Comparison of ENCODE assay signal across 21 cellular contexts in the genomic region with DNA sequence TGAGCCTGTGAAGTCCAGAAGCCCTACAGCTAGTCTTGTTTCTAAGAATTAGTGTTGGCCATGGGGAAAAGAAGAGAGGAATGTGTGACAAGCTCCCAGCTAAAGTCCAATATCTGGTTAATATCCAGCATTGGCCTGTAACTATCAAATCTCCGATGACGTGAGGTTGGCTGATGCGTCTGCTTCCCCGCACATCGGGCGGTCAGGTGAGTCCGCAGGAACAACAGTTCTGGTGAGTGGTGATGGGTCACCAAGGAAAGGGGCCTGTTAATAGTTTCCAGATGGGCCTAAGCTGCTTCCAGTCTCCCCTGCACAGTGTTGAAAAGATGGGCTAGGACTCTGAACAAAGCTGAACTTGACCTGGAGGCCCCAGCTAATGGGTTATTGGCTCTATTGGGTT.
DNase-seq lines count a peak whose midpoint lies in the region; ATAC-seq and TF ChIP-seq lines count a peak whose summit lies in the region.
"Had no signal": no experiment of that assay in that cellular context is flagged by ENCODE, and none has a peak within 500 bp of the region (broad histone marks: within the 10 kb centered on the region; RNA-seq: fewer than 3 reads in every experiment).

No MANE protein-coding gene starts in this region.

- peak overlapping the region in 1 of 5 donors; percentile 6 for H3K9ac ChIP-seq in subcutaneous abdominal adipose tissue (ENCODE audit: low read length in 5 of 5)

- no peak overlapping the region for H3K4me3 Mint-ChIP-seq in activated T-helper 1 cell treated with anti-CD3 and anti-CD28 coated beads, Interleukin-12 subunit alpha, Interleukin-12 subunit beta, Interleukin-2, Interleukin-4 antibody, amounts not matched to agents 30 ng/mL and 10 ng/mL and 1 ng/mL, durations not matched to agents 14 hours and 24 hours and 36 hours
- peak overlapping the region in 1 of 3 experiments; percentile 18 for H3K4me3 Mint-ChIP-seq in nephron
- H3K4me3 Mint-ChIP-seq: activated naive CD4-positive, alpha-beta T cell treated with anti-CD3 and anti-CD28 coated beads, Interleukin-2, amount 50 U/mL, for 24 hours had no signal

- H3K9me3 ChIP-seq in heart left ventricle (no peaks in the 10 kb centered on the region), subcutaneous abdominal adipose tissue (ENCODE audit: control insufficient read depth in 5 of 5, low read length in 5 of 5) (no peaks in the 10 kb centered on the region), HAP-1 (no peaks in the 10 kb centered on the region)

- peaks cover 8% of the 10 kb centered on the region for H3K36me3 Mint-ChIP-seq in activated T-helper 1 cell treated with anti-CD3 and anti-CD28 coated beads, Interleukin-12 subunit alpha, Interleukin-12 subunit beta, Interleukin-2, Interleukin-4 antibody, amounts not matched to agents 30 ng/mL and 10 ng/mL and 1 ng/mL, durations not matched to agents 14 hours and 24 hours and 36 hours (ENCODE audit: low read depth)
- no peaks in the 10 kb centered on the region for H3K36me3 Mint-ChIP-seq in nephron (ENCODE audit: low read depth)
- H3K36me3 Mint-ChIP-seq: activated naive CD4-positive, alpha-beta T cell treated with anti-CD3 and anti-CD28 coated beads, Interleukin-2, amount 50 U/mL, for 24 hours; CD4-positive, alpha-beta memory T cell had no signal

- no peak for TF ChIP-seq POLR2A in heart left ventricle (IDR thresholded peaks at IDR 0.05)

- 72 to 94% (median 84%) methylated on average over 7 of the region's 7 CpGs for WGBS in heart left ventricle, 4 donors

- intact Hi-C loops in Right ventricle myocardium inferior (cut with DNase I) (no loop called here), heart left ventricle (cut with DNase I) (no loop called here)
- intact Hi-C loops in activated T-helper 1 cell treated with anti-CD3 and anti-CD28 coated beads, Interleukin-12 subunit alpha, Interleukin-12 subunit beta, Interleukin-2, Interleukin-4 antibody, amounts not matched to agents 30 ng/mL and 10 ng/mL and 1 ng/mL, durations not matched to agents 14 hours and 24 hours and 36 hours (cut with micrococcal nuclease), result no loop called here

- H3K36me3 ChIP-seq in heart left ventricle, result no peaks in the 10 kb centered on the region
- H3K36me3 ChIP-seq in subcutaneous abdominal adipose tissue (ENCODE audit: control insufficient read depth in 5 of 5, insufficient read depth in 5 of 5, low read length in 5 of 5), result no peaks in the 10 kb centered on the region
- H3K36me3 ChIP-seq in HAP-1 (replicated peaks), result no peaks in the 10 kb centered on the region

- TF ChIP-seq CTCF in heart left ventricle (IDR thresholded peaks at IDR 0.05) (no peak), nephron (IDR thresholded peaks at IDR 0.05; ENCODE audit: unreplicated experiment in 3 of 3) (no peak)

- H3K4me1 ChIP-seq in heart left ventricle, result peaks cover 0 to 69% (median 31%) of the 10 kb centered on the region in 12 donors
- H3K4me1 ChIP-seq in subcutaneous abdominal adipose tissue (ENCODE audit: control insufficient read depth in 5 of 5, insufficient read depth in 5 of 5, low read length in 5 of 5), result peaks cover 12 to 58% (median 50%) of the 10 kb centered on the region in 5 donors
- H3K4me1 ChIP-seq in HAP-1, result no peaks in the 10 kb centered on the region

- peak overlapping the region in 4 of 12 donors; percentile 5 to 53 (median 26) for H3K27ac ChIP-seq in heart left ventricle
- peak overlapping the region; percentile 51 for H3K27ac ChIP-seq in subcutaneous abdominal adipose tissue (ENCODE audit: low read depth, low read length)
- H3K27ac ChIP-seq: foreskin keratinocyte had no signal

- DNase-seq in Right ventricle myocardium inferior (ENCODE audit: missing footprints) (no peak), heart left ventricle (no peak), HAP-1 (ENCODE audit: low spot score in 2 of 2) (no peak), CD1c-positive myeloid dendritic cell (ENCODE audit: extremely low spot score) (no peak), kidney glomerular epithelial cell (lab: John Stamatoyannopoulos, UW) (no peak)
- DNase-seq in activated T-helper 1 cell treated with anti-CD3 and anti-CD28 coated beads, Interleukin-12 subunit alpha, Interleukin-12 subunit beta, Interleukin-2, Interleukin-4 antibody, amounts not matched to agents 30 ng/mL and 10 ng/mL and 1 ng/mL, durations not matched to agents 14 hours and 24 hours and 36 hours (ENCODE audit: low spot score), result no peak
- DNase-seq: activated CD4-positive, alpha-beta T cell treated with anti-CD3 and anti-CD28 coated beads for 48 hours; aorta; CD4-positive, alpha-beta memory T cell; DMS 273 treated with DMSO at 0.1 percent for 48 hours; foreskin keratinocyte; kidney; mammary epithelial cell; NCI-H1105 treated with DMSO at 0.1 percent for 48 hours; NCI-H2081 treated with DMSO at 0.1 percent for 48 hours; SHP77 treated with DMSO at 0.1 percent for 48 hours; substantia nigra had no signal

- in situ Hi-C loops in HAP-1 (cut with MboI; ENCODE audit: low sequenced_read_pairs), result no loop called here

- peak; percentile 23 for ATAC-seq in Right ventricle myocardium inferior
- no peak for ATAC-seq in heart left ventricle

- H3K4me3 ChIP-seq in heart left ventricle (no peak overlapping the region), subcutaneous abdominal adipose tissue (ENCODE audit: low read depth in 1 of 5, low read length in 5 of 5) (peak overlapping the region in 1 of 5 donors; percentile 12), HAP-1 (no peak overlapping the region)

- no peaks in the 10 kb centered on the region for H3K27me3 Mint-ChIP-seq in activated T-helper 1 cell treated with anti-CD3 and anti-CD28 coated beads, Interleukin-12 subunit alpha, Interleukin-12 subunit beta, Interleukin-2, Interleukin-4 antibody, amounts not matched to agents 30 ng/mL and 10 ng/mL and 1 ng/mL, durations not matched to agents 14 hours and 24 hours and 36 hours (ENCODE audit: insufficient read depth)
- H3K27me3 Mint-ChIP-seq in nephron (ENCODE audit: low read depth), result peaks cover 24% of the 10 kb centered on the region
- H3K27me3 Mint-ChIP-seq: activated naive CD4-positive, alpha-beta T cell treated with anti-CD3 and anti-CD28 coated beads, Interleukin-2, amount 50 U/mL, for 24 hours; CD4-positive, alpha-beta memory T cell; central memory CD8-positive, alpha-beta T cell had no signal

- no peaks in the 10 kb centered on the region for H3K9me3 Mint-ChIP-seq in activated T-helper 1 cell treated with anti-CD3 and anti-CD28 coated beads, Interleukin-12 subunit alpha, Interleukin-12 subunit beta, Interleukin-2, Interleukin-4 antibody, amounts not matched to agents 30 ng/mL and 10 ng/mL and 1 ng/mL, durations not matched to agents 14 hours and 24 hours and 36 hours
- no peaks in the 10 kb centered on the region for H3K9me3 Mint-ChIP-seq in nephron
- H3K9me3 Mint-ChIP-seq: activated naive CD4-positive, alpha-beta T cell treated with anti-CD3 and anti-CD28 coated beads, Interleukin-2, amount 50 U/mL, for 24 hours; central memory CD8-positive, alpha-beta T cell had no signal

- peaks cover 97% of the 10 kb centered on the region for H3K4me1 Mint-ChIP-seq in activated T-helper 1 cell treated with anti-CD3 and anti-CD28 coated beads, Interleukin-12 subunit alpha, Interleukin-12 subunit beta, Interleukin-2, Interleukin-4 antibody, amounts not matched to agents 30 ng/mL and 10 ng/mL and 1 ng/mL, durations not matched to agents 14 hours and 24 hours and 36 hours (ENCODE audit: low read depth)
- peaks cover 61% of the 10 kb centered on the region for H3K4me1 Mint-ChIP-seq in nephron

- H3K27ac Mint-ChIP-seq in activated T-helper 1 cell treated with anti-CD3 and anti-CD28 coated beads, Interleukin-12 subunit alpha, Interleukin-12 subunit beta, Interleukin-2, Interleukin-4 antibody, amounts not matched to agents 30 ng/mL and 10 ng/mL and 1 ng/mL, durations not matched to agents 14 hours and 24 hours and 36 hours, result peak overlapping the region; percentile 74
- peak overlapping the region; percentile 6 to 41 (median 33) for H3K27ac Mint-ChIP-seq in nephron
- H3K27ac Mint-ChIP-seq: activated naive CD4-positive, alpha-beta T cell treated with anti-CD3 and anti-CD28 coated beads, Interleukin-2, amount 50 U/mL, for 24 hours had no signal

- no peaks in the 10 kb centered on the region for H3K27me3 ChIP-seq in heart left ventricle
- H3K27me3 ChIP-seq in subcutaneous abdominal adipose tissue (ENCODE audit: control insufficient read depth in 5 of 5, insufficient read depth in 4 of 5, low read length in 5 of 5), result no peaks in the 10 kb centered on the region
- peaks cover 3% of the 10 kb centered on the region; the same call in 1 of the 2 replicates for H3K27me3 ChIP-seq in HAP-1 (ENCODE audit: low read depth)
- H3K27me3 ChIP-seq: foreskin keratinocyte had no signal
